In the genomic region with DNA sequence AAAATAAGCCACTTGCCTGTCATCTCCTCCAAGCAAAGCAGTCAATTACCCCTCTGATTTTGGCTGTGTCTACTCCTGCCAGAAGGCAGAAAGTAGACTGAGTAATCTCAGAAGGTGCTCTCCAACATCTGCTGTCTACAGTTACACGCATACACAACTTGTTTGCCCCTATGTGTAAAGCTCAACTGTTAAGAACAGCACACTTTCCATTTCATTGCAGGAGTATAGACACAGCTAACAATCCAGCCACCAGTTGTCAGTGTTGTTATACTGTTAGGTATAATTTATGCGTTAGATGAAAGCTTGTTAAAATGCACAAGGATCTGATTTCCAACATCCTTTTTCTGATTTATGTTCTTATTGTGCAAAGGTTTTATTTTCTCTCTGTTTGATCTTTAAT, we compare ENCODE assay signal across 1 cellular context.
TF ChIP-seq lines count a peak whose summit lies in the region.

No MANE protein-coding gene starts in this region.

TF ChIP-seq in IMR-90, 13 proteins besides CTCF, POLR2A, EP300 and RAD21 (continued from another document):
- TF ChIP-seq USF2 (IDR thresholded peaks at IDR 0.05; ENCODE audit: low read depth, low read length), result no peak
- TF ChIP-seq CEBPB (IDR thresholded peaks at IDR 0.05; ENCODE audit: low read depth, low read length), result no peak
TF ChIP-seq in IMR-90: peak in this region for 0.
